Comparison of ENCODE assay signal across 2 cellular contexts in the genomic region with DNA sequence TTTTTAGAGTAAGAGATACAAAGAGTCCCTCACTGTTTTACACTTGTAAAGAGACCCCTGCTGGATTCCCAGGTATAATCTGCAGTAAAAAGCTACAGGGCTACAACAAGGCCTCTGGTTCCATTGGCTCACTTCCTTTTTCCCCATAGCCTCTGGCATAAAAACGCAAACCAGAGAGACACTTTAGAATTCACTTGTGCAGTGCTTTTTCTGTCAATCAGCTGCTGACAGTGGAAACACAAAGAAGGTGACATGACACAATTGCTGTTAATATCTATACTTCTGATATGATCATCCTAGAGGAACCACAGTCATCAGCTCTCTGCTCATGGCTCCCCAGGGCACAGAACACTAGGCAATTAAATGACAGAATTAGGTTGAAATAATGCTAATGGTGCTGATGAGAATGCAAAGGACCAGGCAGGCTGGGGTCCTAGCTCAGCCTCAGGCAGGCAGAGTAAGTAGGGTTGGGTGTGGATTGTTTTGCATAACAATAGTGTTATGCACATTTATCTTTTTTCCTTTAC.
A peak's percentile ranks its signal among the peaks of the same experiment; 100 is the strongest.
TF ChIP-seq lines count a peak whose summit lies in the region.

No MANE protein-coding gene starts in this region.

TF ChIP-seq in GM23338, 12 proteins besides CTCF, POLR2A, EP300 and RAD21 (continued from another document):
- TF ChIP-seq EZH2 (IDR thresholded peaks at IDR 0.05; ENCODE audit: low read depth, unreplicated experiment) = no peak
- 0 out of 2 replicates have a peak, but pooled peaks have one; percentile 22 for TF ChIP-seq NANOG (IDR thresholded peaks at IDR 0.05; ENCODE audit: borderline replicate concordance)
- TF ChIP-seq POLR2AphosphoS5 (IDR thresholded peaks at IDR 0.05; ENCODE audit: low read depth) = no peak

TF ChIP-seq in neural cell, 6 proteins besides CTCF, POLR2A, EP300 and RAD21 (continued from another document):
- TF ChIP-seq, protein P1, sequence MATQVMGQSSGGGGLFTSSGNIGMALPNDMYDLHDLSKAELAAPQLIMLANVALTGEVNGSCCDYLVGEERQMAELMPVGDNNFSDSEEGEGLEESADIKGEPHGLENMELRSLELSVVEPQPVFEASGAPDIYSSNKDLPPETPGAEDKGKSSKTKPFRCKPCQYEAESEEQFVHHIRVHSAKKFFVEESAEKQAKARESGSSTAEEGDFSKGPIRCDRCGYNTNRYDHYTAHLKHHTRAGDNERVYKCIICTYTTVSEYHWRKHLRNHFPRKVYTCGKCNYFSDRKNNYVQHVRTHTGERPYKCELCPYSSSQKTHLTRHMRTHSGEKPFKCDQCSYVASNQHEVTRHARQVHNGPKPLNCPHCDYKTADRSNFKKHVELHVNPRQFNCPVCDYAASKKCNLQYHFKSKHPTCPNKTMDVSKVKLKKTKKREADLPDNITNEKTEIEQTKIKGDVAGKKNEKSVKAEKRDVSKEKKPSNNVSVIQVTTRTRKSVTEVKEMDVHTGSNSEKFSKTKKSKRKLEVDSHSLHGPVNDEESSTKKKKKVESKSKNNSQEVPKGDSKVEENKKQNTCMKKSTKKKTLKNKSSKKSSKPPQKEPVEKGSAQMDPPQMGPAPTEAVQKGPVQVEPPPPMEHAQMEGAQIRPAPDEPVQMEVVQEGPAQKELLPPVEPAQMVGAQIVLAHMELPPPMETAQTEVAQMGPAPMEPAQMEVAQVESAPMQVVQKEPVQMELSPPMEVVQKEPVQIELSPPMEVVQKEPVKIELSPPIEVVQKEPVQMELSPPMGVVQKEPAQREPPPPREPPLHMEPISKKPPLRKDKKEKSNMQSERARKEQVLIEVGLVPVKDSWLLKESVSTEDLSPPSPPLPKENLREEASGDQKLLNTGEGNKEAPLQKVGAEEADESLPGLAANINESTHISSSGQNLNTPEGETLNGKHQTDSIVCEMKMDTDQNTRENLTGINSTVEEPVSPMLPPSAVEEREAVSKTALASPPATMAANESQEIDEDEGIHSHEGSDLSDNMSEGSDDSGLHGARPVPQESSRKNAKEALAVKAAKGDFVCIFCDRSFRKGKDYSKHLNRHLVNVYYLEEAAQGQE (IDR thresholded peaks at IDR 0.05; ENCODE audit: borderline replicate concordance) = peak; percentile 71
